Comparison of ENCODE assay signal across 23 cellular contexts in genomic region chr6:83637953-83638352, GRCh38.
A peak's percentile ranks its signal among the peaks of the same experiment; 100 is the strongest.
DNase-seq lines count a peak whose midpoint lies in the region; ATAC-seq, FAIRE-seq and TF ChIP-seq lines count a peak whose summit lies in the region.
"Had no signal": no experiment of that assay in that cellular context is flagged by ENCODE, and none has a peak within 500 bp of the region (broad histone marks: within the 10 kb centered on the region; RNA-seq: fewer than 3 reads in every experiment).

No MANE protein-coding gene starts in this region.

- H4K8ac ChIP-seq in H1 (ENCODE audit: extremely low read depth, insufficient read depth, low read length), result no peak overlapping the region
- H4K8ac ChIP-seq in mesendoderm (ENCODE audit: low read depth, low read length), result no peak overlapping the region

- H3K79me2 ChIP-seq in H1 (ENCODE audit: control insufficient read depth in 1 of 2, insufficient read depth in 2 of 2, low read length in 2 of 2), result no peaks in the 10 kb centered on the region
- no peaks in the 10 kb centered on the region for H3K79me2 ChIP-seq in mesendoderm (ENCODE audit: control insufficient read depth, insufficient read depth, low read length)

- DNase-seq in Right ventricle myocardium inferior (ENCODE audit: missing footprints) (peak; percentile 57), cardiac septum (ENCODE audit: low spot score) (no peak), H1 (ENCODE audit: low read depth in 1 of 2, low spot score in 2 of 2) (no peak), mesendoderm (peak; percentile 2), mesothelial cell of epicardium (ENCODE audit: low spot score in 2 of 2, unreplicated experiment in 2 of 2) (no peak), COLO829 (ENCODE audit: low spot score) (no peak), DMS114 treated with DMSO at 0.1 percent for 48 hours (lab: John Stamatoyannopoulos, UW; ENCODE audit: unreplicated experiment) (no peak), kidney tubule cell (ENCODE audit: low spot score) (no peak)
- DNase-seq: Calu3; CD4-positive, alpha-beta T cell; CD8-positive, alpha-beta memory T cell; COR-L47; DMS153; DND-41; HFFc6 had no signal

- TF ChIP-seq RAD21 in H1 (IDR thresholded peaks at IDR 0.05 in 1 of 2, conservative IDR thresholded peaks at IDR 0.05 in 1 of 2; ENCODE audit: low read depth in 2 of 2, low read length in 2 of 2), result no peak

- TF ChIP-seq EP300 in H1 (IDR thresholded peaks at IDR 0.05; ENCODE audit: borderline replicate concordance in 1 of 2, low read depth in 2 of 2, low read length in 2 of 2), result no peak

- H3K4ac ChIP-seq in H1 (replicated peaks; ENCODE audit: insufficient read length, low read depth, low read length), result no peak overlapping the region
- no peak overlapping the region for H3K4ac ChIP-seq in mesendoderm (ENCODE audit: low read depth, low read length)

- no peak for ATAC-seq in Right ventricle myocardium inferior

- H3K4me1 ChIP-seq in H1 (replicated peaks in 1 of 4; ENCODE audit: control insufficient read depth in 3 of 4, insufficient read depth in 4 of 4, low read length in 3 of 4) (no peaks in the 10 kb centered on the region), mesendoderm (ENCODE audit: control insufficient read depth, low read depth, low read length) (peaks cover 2% of the 10 kb centered on the region)
- H3K4me1 ChIP-seq: HAP-1 had no signal

- 89% methylated on average over 7 of the region's 7 CpGs; no CpG with 5 or more reads in 1 of the 2 experiments for WGBS in H1 (ENCODE audit: extremely low coverage in 1 of 2, insufficient coverage in 1 of 2, insufficient read length in 1 of 2, insufficient replicate concordance in 2 of 2, low coverage in 1 of 2, low lambda C conversion rate in 2 of 2, missing lambda C conversion rate in 1 of 2), 2 experiments
- no CpG with 5 or more reads among the region's 7 CpGs for WGBS in mesendoderm (ENCODE audit: extremely low coverage, insufficient coverage, low lambda C conversion rate)

- no peak for TF ChIP-seq POLR2A in H1 (IDR thresholded peaks at IDR 0.05; ENCODE audit: control extremely low read depth in 1 of 2, low read depth in 2 of 2, low read length in 2 of 2)

- no peaks in the 10 kb centered on the region for H3K9me3 ChIP-seq in H1 (ENCODE audit: insufficient read depth in 2 of 2, low read depth in 1 of 2, low read length in 1 of 2)
- H3K9me3 ChIP-seq: BLaER1 treated with 17β-estradiol and CSF1 and Interleukin-3, amounts not matched to agents 10 nM and 100 nM; HAP-1 had no signal

- no peaks in the 10 kb centered on the region for H3K9me3 Mint-ChIP-seq in mesothelial cell of epicardium
- H3K9me3 Mint-ChIP-seq: CD4-positive, alpha-beta T cell; CD8-positive, alpha-beta memory T cell had no signal

- no peaks in the 10 kb centered on the region for H3K4me1 Mint-ChIP-seq in mesothelial cell of epicardium
- H3K4me1 Mint-ChIP-seq: B cell; CD14-positive monocyte; CD8-positive, alpha-beta memory T cell had no signal

- H3K27ac ChIP-seq in H1 (ENCODE audit: low read depth, low read length) (no peak overlapping the region), mesendoderm (ENCODE audit: low read depth, low read length) (no peak overlapping the region)
- H3K27ac ChIP-seq: 22Rv1; BLaER1 treated with 17β-estradiol and CSF1 and Interleukin-3, amounts not matched to agents 10 nM and 100 nM had no signal

- no peak overlapping the region for H2BK20ac ChIP-seq in H1 (ENCODE audit: low read length)

- H3K4me2 ChIP-seq in H1 (ENCODE audit: insufficient read depth in 1 of 2, low read depth in 2 of 2, low read length in 2 of 2), result no peak overlapping the region
- H3K4me2 ChIP-seq in mesendoderm (ENCODE audit: low read length), result no peak overlapping the region
- H3K4me2 ChIP-seq: BLaER1 treated with 17β-estradiol and CSF1 and Interleukin-3, amounts not matched to agents 10 nM and 100 nM had no signal

- no peak overlapping the region for H3K9ac ChIP-seq in H1 (replicated peaks in 1 of 4; ENCODE audit: extremely low read depth in 1 of 4, low read depth in 3 of 4, low read length in 3 of 4)
- no peak overlapping the region for H3K9ac ChIP-seq in mesendoderm (ENCODE audit: low read length)
- H3K9ac ChIP-seq: BLaER1 treated with 17β-estradiol and CSF1 and Interleukin-3, amounts not matched to agents 10 nM and 100 nM had no signal

- no peak overlapping the region for H2AFZ ChIP-seq in H1 (ENCODE audit: low read length)

- H2BK12ac ChIP-seq in H1 (ENCODE audit: low read depth, low read length), result no peak overlapping the region

- no peak overlapping the region for H4K91ac ChIP-seq in H1 (replicated peaks; ENCODE audit: insufficient read length, low read length)

- H3K18ac ChIP-seq in H1 (ENCODE audit: extremely low read depth, low read length) (no peak overlapping the region), mesendoderm (ENCODE audit: low read length) (no peak overlapping the region)

- H3K4me3 ChIP-seq in H1 (ENCODE audit: extremely low read depth in 1 of 4, insufficient read depth in 2 of 4, low read depth in 3 of 4, low read length in 4 of 4), result no peak overlapping the region
- no peak overlapping the region for H3K4me3 ChIP-seq in mesendoderm (ENCODE audit: low read length)
- H3K4me3 ChIP-seq: BLaER1 treated with 17β-estradiol and CSF1 and Interleukin-3, amounts not matched to agents 10 nM and 100 nM; HAP-1 had no signal

- no peaks in the 10 kb centered on the region for H3K79me1 ChIP-seq in H1 (ENCODE audit: low read depth, low read length)
- H3K79me1 ChIP-seq in mesendoderm (ENCODE audit: low read length), result no peaks in the 10 kb centered on the region

- H3K36me3 ChIP-seq in H1 (ENCODE audit: control insufficient read depth in 2 of 4, insufficient read depth in 4 of 4, low read length in 3 of 4) (no peaks in the 10 kb centered on the region), mesendoderm (ENCODE audit: control insufficient read depth, insufficient read depth, low read length) (no peaks in the 10 kb centered on the region)
- H3K36me3 ChIP-seq: BLaER1 treated with 17β-estradiol and CSF1 and Interleukin-3, amounts not matched to agents 10 nM and 100 nM; HAP-1 had no signal

- no peak overlapping the region for H4K5ac ChIP-seq in H1 (ENCODE audit: insufficient read length, low read depth, low read length)
- H4K5ac ChIP-seq in mesendoderm (ENCODE audit: low read length), result no peak overlapping the region

- intact Hi-C loops in Right ventricle myocardium inferior (cut with DNase I) (no loop called here), cardiac septum (cut with DNase I) (no loop called here)

- H3K27me3 ChIP-seq in H1 (replicated peaks in 1 of 4; ENCODE audit: control insufficient read depth in 3 of 4, extremely low read depth in 1 of 4, insufficient read depth in 3 of 4, low read length in 3 of 4) (no peaks in the 10 kb centered on the region), mesendoderm (ENCODE audit: insufficient read depth, low read length, poor library complexity) (no peaks in the 10 kb centered on the region)
- H3K27me3 ChIP-seq: BLaER1 treated with 17β-estradiol and CSF1 and Interleukin-3, amounts not matched to agents 10 nM and 100 nM had no signal

- TF ChIP-seq CTCF in H1 (IDR thresholded peaks at IDR 0.05; ENCODE audit: control extremely low read depth in 1 of 3, insufficient read depth in 1 of 3, low read depth in 1 of 3, low read length in 3 of 3) (no peak), mesothelial cell of epicardium (IDR thresholded peaks at IDR 0.05; ENCODE audit: unreplicated experiment) (no peak)

- no peak overlapping the region for H3K56ac ChIP-seq in H1 (replicated peaks; ENCODE audit: insufficient read length, low read depth, low read length)
- H3K56ac ChIP-seq in mesendoderm (ENCODE audit: low read length), result no peak overlapping the region

- no peak for FAIRE-seq in H1 (lab: Jason Lieb, UNC)
- FAIRE-seq: A204.1, G401.6, GM12892 had no signal

- no peak overlapping the region for H2BK120ac ChIP-seq in H1 (replicated peaks; ENCODE audit: low read depth, low read length)
- H2BK120ac ChIP-seq in mesendoderm (ENCODE audit: low read depth, low read length), result no peak overlapping the region

- H3K27me3 Mint-ChIP-seq in mesothelial cell of epicardium (ENCODE audit: low read depth), result peaks cover 2% of the 10 kb centered on the region
- H3K27me3 Mint-ChIP-seq: B cell; CD4-positive, alpha-beta T cell had no signal

- no peak overlapping the region for H3K27ac Mint-ChIP-seq in mesothelial cell of epicardium
- H3K27ac Mint-ChIP-seq: B cell; CD14-positive monocyte; CD4-positive, alpha-beta T cell; CD8-positive, alpha-beta memory T cell; HFFc6 had no signal

- H2BK5ac ChIP-seq in H1 (ENCODE audit: low read depth, low read length) (no peak overlapping the region), mesendoderm (ENCODE audit: low read length) (no peak overlapping the region)

- no peak overlapping the region for H3K4me3 Mint-ChIP-seq in mesothelial cell of epicardium
- H3K4me3 Mint-ChIP-seq: B cell; CD14-positive monocyte; CD4-positive, alpha-beta T cell; CD8-positive, alpha-beta memory T cell; HFFc6 had no signal

- CTCF ChIA-PET in H1 (lab: Charles Lee; ENCODE audit: partially characterized antibody), result interaction anchor here (2.4 kb wide), 1 partner anchor 23 kb away, joined by 12 read pairs; no protein-coding TSS in a partner anchor

- POLR2A ChIA-PET in H1 (lab: Charles Lee; ENCODE audit: partially characterized antibody), result no interaction called here

- H2BK15ac ChIP-seq in H1 (ENCODE audit: low read length), result no peak overlapping the region
- H2BK15ac ChIP-seq in mesendoderm (replicated peaks; ENCODE audit: low read depth), result no peak overlapping the region

- H2AK5ac ChIP-seq in H1 (ENCODE audit: low read depth, low read length) (no peak overlapping the region), mesendoderm (ENCODE audit: low read length) (no peak overlapping the region)

- no peaks in the 10 kb centered on the region for H4K20me1 ChIP-seq in H1 (replicated peaks in 1 of 2; ENCODE audit: control insufficient read depth in 1 of 2, insufficient read depth in 2 of 2, low read length in 2 of 2)
- H4K20me1 ChIP-seq: BLaER1 treated with 17β-estradiol and CSF1 and Interleukin-3, amounts not matched to agents 10 nM and 100 nM had no signal

- H3K14ac ChIP-seq in H1 (ENCODE audit: insufficient read length), result no peak overlapping the region

- H3K23ac ChIP-seq in H1 (ENCODE audit: insufficient read length) (no peak overlapping the region), mesendoderm (ENCODE audit: low read length) (no peak overlapping the region)

- H3K23me2 ChIP-seq in H1 (ENCODE audit: low read depth, low read length), result no peaks in the 10 kb centered on the region

- H3K36me3 Mint-ChIP-seq in mesothelial cell of epicardium, result no peaks in the 10 kb centered on the region
- H3K36me3 Mint-ChIP-seq: CD14-positive monocyte; CD8-positive, alpha-beta memory T cell had no signal

TF ChIP-seq in H1, 55 proteins besides CTCF, POLR2A, EP300 and RAD21 (continues in another document):
- peak; percentile 76 for TF ChIP-seq E2F6 (IDR thresholded peaks at IDR 0.05)
- TF ChIP-seq GTF2F1 (IDR thresholded peaks at IDR 0.05; ENCODE audit: borderline replicate concordance, low read depth, low read length), result no peak
- no peak for TF ChIP-seq KDM1A (IDR thresholded peaks at IDR 0.05; ENCODE audit: borderline replicate concordance, low read length)

Comparison
In these comparisons a context has a peak if more than half of its experiments do, and no peak if none do; other contexts are left out.
1. DNase-seq: peak in Right ventricle myocardium inferior (single experiment) and mesendoderm (single experiment); none in cardiac septum (single experiment), H1 (0 of 2), mesothelial cell of epicardium (0 of 2), COLO829 (single experiment), DMS114 treated with DMSO at 0.1 percent for 48 hours (single experiment) and kidney tubule cell (single experiment).